ENCODE assay signal across 29 cellular contexts in the genomic region with DNA sequence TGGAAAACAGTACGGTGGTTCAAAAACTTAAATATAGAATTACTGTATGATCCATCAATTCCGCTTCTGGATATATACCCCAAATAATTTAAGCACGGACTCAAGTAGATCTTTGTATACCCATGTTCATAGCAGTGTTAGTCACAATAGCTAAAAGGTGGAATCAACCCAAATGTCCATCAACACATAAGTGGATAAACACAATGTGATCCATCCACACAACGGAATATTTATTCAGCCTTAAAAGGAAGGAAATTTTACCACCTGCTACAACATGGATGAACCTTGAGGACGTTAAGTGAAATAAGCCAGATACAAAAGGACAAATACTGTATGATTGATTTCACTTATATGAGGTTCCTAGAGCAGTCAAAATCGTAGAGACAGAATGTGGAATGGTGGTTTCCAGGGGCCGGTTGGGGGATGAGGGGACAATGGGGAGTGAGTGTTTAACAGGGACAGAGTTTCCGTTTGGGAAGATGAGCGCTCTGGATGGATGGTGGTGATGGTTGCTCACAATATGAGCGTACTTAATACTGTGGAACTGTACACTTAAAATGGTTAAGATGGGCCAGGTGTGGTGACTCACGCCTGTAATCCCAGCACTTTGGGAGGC. TPM values are rescaled to one million over a fixed set of nuclear protein-coding genes. Genes with fewer than 3 reads are reported as not detected.
"Had no signal": no experiment of that assay in that cellular context is flagged by ENCODE, and none has a peak within 500 bp of the region (broad histone marks: within the 10 kb centered on the region; RNA-seq: fewer than 3 reads in every experiment).

No MANE protein-coding gene starts in this region.

- H3K27ac Mint-ChIP-seq: activated CD4-positive, alpha-beta T cell treated with anti-CD3 and anti-CD28 coated beads, Interleukin-2, amount 10 ng/mL, durations not matched to agents 24 days and 14 days; activated CD8-positive, alpha-beta T cell treated with anti-CD3 and anti-CD28 coated beads for 36 hours; activated naive CD8-positive, alpha-beta T cell treated with anti-CD3 and anti-CD28 coated beads for 36 hours; activated T-cell treated with anti-CD3 and anti-CD28 coated beads, Interleukin-2, amount 50 U/mL, for 24 hours; T-helper 1 cell treated with Interleukin-12 subunit alpha and Interleukin-12 subunit beta and Interleukin-4 antibody, amounts not matched to agents 30 μg/mL and 1 μg/mL, for 36 hours; T-helper 2 cell treated with Interferon-gamma antibody and Interleukin-4, amounts not matched to agents 5 μg/mL and 100 μg/mL, for 36 hours had no signal

- H3K4me3 Mint-ChIP-seq: activated CD4-positive, alpha-beta T cell treated with anti-CD3 and anti-CD28 coated beads, Interleukin-2, amount 10 ng/mL, durations not matched to agents 24 days and 14 days; activated CD8-positive, alpha-beta T cell treated with anti-CD3 and anti-CD28 coated beads for 36 hours; activated naive CD8-positive, alpha-beta T cell treated with anti-CD3 and anti-CD28 coated beads for 36 hours; activated T-cell treated with anti-CD3 and anti-CD28 coated beads, Interleukin-2, amount 50 U/mL, for 24 hours; T-helper 1 cell treated with Interleukin-12 subunit alpha and Interleukin-12 subunit beta and Interleukin-4 antibody, amounts not matched to agents 30 μg/mL and 1 μg/mL, for 36 hours; T-helper 2 cell treated with Interferon-gamma antibody and Interleukin-4, amounts not matched to agents 5 μg/mL and 100 μg/mL, for 36 hours had no signal

- DNase-seq: activated CD4-positive, alpha-beta T cell treated with anti-CD3 and anti-CD28 coated beads, Interleukin-2, amount 10 ng/mL, durations not matched to agents 24 days and 14 days; activated CD4-positive, alpha-beta T cell treated with anti-CD3 and anti-CD28 coated beads, Interleukin-2, amount 50 U/mL, for 4 hours; activated CD8-positive, alpha-beta T cell treated with anti-CD3 and anti-CD28 coated beads for 36 hours; activated naive CD4-positive, alpha-beta T cell; activated naive CD4-positive, alpha-beta T cell treated with anti-CD3 and anti-CD28 coated beads, Interleukin-2, amount 50 U/mL, for 16 hours; activated naive CD8-positive, alpha-beta T cell treated with anti-CD3 and anti-CD28 coated beads for 36 hours; activated T-cell treated with anti-CD3 and anti-CD28 coated beads, Interleukin-2, amount 50 U/mL, for 24 hours; amniotic stem cell; NCI-H1092 treated with DMSO at 0.1 percent for 48 hours; NCI-H1417; NCI-H146; NCI-H187; NCI-H2029 treated with DMSO at 0.1 percent for 48 hours; NCI-H2107; NCI-H2171; NCI-H510A; NCI-H526 treated with DMSO at 0.1 percent for 48 hours; NCI-H774; SHP77; SJCRH30 had no signal

- H3K9me3 Mint-ChIP-seq: activated CD4-positive, alpha-beta T cell treated with anti-CD3 and anti-CD28 coated beads, Interleukin-2, amount 10 ng/mL, durations not matched to agents 24 days and 14 days; activated CD8-positive, alpha-beta T cell treated with anti-CD3 and anti-CD28 coated beads for 36 hours; activated naive CD8-positive, alpha-beta T cell treated with anti-CD3 and anti-CD28 coated beads for 36 hours; activated T-cell treated with anti-CD3 and anti-CD28 coated beads, Interleukin-2, amount 50 U/mL, for 24 hours; T-helper 1 cell treated with Interleukin-12 subunit alpha and Interleukin-12 subunit beta and Interleukin-4 antibody, amounts not matched to agents 30 μg/mL and 1 μg/mL, for 36 hours; T-helper 2 cell treated with Interferon-gamma antibody and Interleukin-4, amounts not matched to agents 5 μg/mL and 100 μg/mL, for 36 hours had no signal

- ATAC-seq: activated CD8-positive, alpha-beta T cell treated with anti-CD3 and anti-CD28 coated beads for 36 hours; Panc1 had no signal

- FAIRE-seq: TTC549 had no signal

- H3K4me1 Mint-ChIP-seq: activated CD4-positive, alpha-beta T cell treated with anti-CD3 and anti-CD28 coated beads, Interleukin-2, amount 10 ng/mL, durations not matched to agents 24 days and 14 days; activated naive CD8-positive, alpha-beta T cell treated with anti-CD3 and anti-CD28 coated beads for 36 hours had no signal

- H3K36me3 Mint-ChIP-seq: activated naive CD8-positive, alpha-beta T cell treated with anti-CD3 and anti-CD28 coated beads for 36 hours had no signal

RNA-seq across cellular contexts. Expression of a gene that starts 5.4 kb away (rescaled TPM):
- total RNA-seq: activated CD4-positive, alpha-beta T cell treated with anti-CD3 and anti-CD28 coated beads, Interleukin-2, amount 10 ng/mL, durations not matched to agents 24 days and 14 days; activated CD8-positive, alpha-beta memory T cell treated with anti-CD3 and anti-CD28 coated beads for 36 hours; ascending aorta; cardiac muscle cell; M059J; RPMI7951; SJCRH30 had no signal
